In the genomic region with DNA sequence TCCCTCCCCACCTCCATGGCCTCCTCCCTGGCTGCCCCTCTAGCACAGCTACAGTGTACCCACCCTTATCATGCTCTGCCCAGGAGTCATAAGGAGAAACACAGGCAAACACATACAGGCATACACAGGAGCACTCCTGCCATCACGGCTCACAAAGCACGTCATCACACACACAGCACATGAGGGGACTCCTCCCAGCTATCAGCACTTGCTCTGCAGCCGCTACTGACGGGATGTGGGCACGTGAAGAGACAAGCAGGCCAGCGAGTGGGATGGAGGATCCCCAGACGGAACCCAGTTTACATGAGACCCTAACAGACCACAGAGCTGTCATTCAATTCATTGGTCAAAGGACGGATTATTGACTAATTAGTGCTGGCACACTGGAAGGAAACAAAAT, we compare ENCODE assay signal across 12 cellular contexts. TPM values are rescaled to one million over a fixed set of nuclear protein-coding genes. Genes with fewer than 3 reads are reported as not detected.
DNase-seq lines count a peak whose midpoint lies in the region; ATAC-seq and TF ChIP-seq lines count a peak whose summit lies in the region.
"Had no signal": no experiment of that assay in that cellular context is flagged by ENCODE, and none has a peak within 500 bp of the region (broad histone marks: within the 10 kb centered on the region; RNA-seq: fewer than 3 reads in every experiment).

No MANE protein-coding gene starts in this region.

- no peak overlapping the region for H3K4me2 ChIP-seq in neural progenitor cell

- no peak overlapping the region for H2AFZ ChIP-seq in neural progenitor cell (replicated peaks)

- peak overlapping the region; percentile 98 for H3K27ac Mint-ChIP-seq in T-helper 17 cell
- H3K27ac Mint-ChIP-seq in endodermal cell, result peak overlapping the region; percentile 6
- H3K27ac Mint-ChIP-seq in stimulated activated effector memory CD8-positive, alpha-beta T cell treated with anti-CD3 and anti-CD28 coated beads, Interleukin-12 subunit alpha, Interleukin-12 subunit beta, amount 100 ng/mL, for 72 hours, result peak overlapping the region; percentile 90
- H3K27ac Mint-ChIP-seq in neural progenitor cell, result no peak overlapping the region

- peaks cover 10% of the 10 kb centered on the region for H3K36me3 Mint-ChIP-seq in T-helper 17 cell (ENCODE audit: low read depth)
- peaks cover 32% of the 10 kb centered on the region for H3K36me3 Mint-ChIP-seq in activated T-cell treated with anti-CD3 and anti-CD28 coated beads, Interleukin-2, amount 50 U/mL, for 4 hours (ENCODE audit: insufficient read depth)
- H3K36me3 Mint-ChIP-seq in endodermal cell (ENCODE audit: low read depth), result peaks cover under 1% of the 10 kb centered on the region
- peaks cover 88% of the 10 kb centered on the region for H3K36me3 Mint-ChIP-seq in stimulated activated effector memory CD8-positive, alpha-beta T cell treated with anti-CD3 and anti-CD28 coated beads, Interleukin-12 subunit alpha, Interleukin-12 subunit beta, amount 100 ng/mL, for 72 hours
- peaks cover 2% of the 10 kb centered on the region for H3K36me3 Mint-ChIP-seq in neural progenitor cell

- no peak overlapping the region for H3K27ac ChIP-seq in endodermal cell (ENCODE audit: low read depth, low read length)
- no peak overlapping the region for H3K27ac ChIP-seq in neural progenitor cell
- H3K27ac ChIP-seq: ascending aorta had no signal

- peak; percentile 94 for ATAC-seq in T-helper 17 cell
- peak; percentile 60 to 64 for ATAC-seq in activated T-cell treated with anti-CD3 and anti-CD28 coated beads, Interleukin-2, amount 50 U/mL, for 4 hours
- ATAC-seq in stimulated activated effector memory CD8-positive, alpha-beta T cell treated with anti-CD3 and anti-CD28 coated beads, Interleukin-12 subunit alpha, Interleukin-12 subunit beta, amount 100 ng/mL, for 72 hours, result peak; percentile 70
- ATAC-seq in GM21619 (IDR thresholded peaks at IDR 0.05; ENCODE audit: unreplicated experiment), result no peak
- ATAC-seq in HG03432 (IDR thresholded peaks at IDR 0.05; ENCODE audit: unreplicated experiment), result no peak

- H3K27me3 Mint-ChIP-seq in T-helper 17 cell (no peaks in the 10 kb centered on the region), endodermal cell (ENCODE audit: insufficient read depth) (no peaks in the 10 kb centered on the region), neural progenitor cell (ENCODE audit: insufficient read depth, low read depth) (peaks cover 5% of the 10 kb centered on the region)
- no peaks in the 10 kb centered on the region for H3K27me3 Mint-ChIP-seq in activated T-cell treated with anti-CD3 and anti-CD28 coated beads, Interleukin-2, amount 50 U/mL, for 4 hours (ENCODE audit: low read depth)
- H3K27me3 Mint-ChIP-seq: progenitor cell of endocrine pancreas had no signal

- 88 to 90% methylated on average over 2 to 8 of the region's 8 CpGs for WGBS in endodermal cell (ENCODE audit: insufficient coverage in 1 of 2, insufficient read length in 1 of 2), 2 experiments

- H3K9me3 ChIP-seq in T-helper 17 cell (ENCODE audit: control insufficient read depth, low read length, poor library complexity, severe bottlenecking) (no peaks in the 10 kb centered on the region), endodermal cell (ENCODE audit: control insufficient read depth, low read length) (no peaks in the 10 kb centered on the region), neural progenitor cell (ENCODE audit: low read depth) (no peaks in the 10 kb centered on the region)
- H3K9me3 ChIP-seq: ascending aorta had no signal

- H3K4me3 Mint-ChIP-seq in T-helper 17 cell (peak overlapping the region; percentile 89), endodermal cell (no peak overlapping the region), neural progenitor cell (no peak overlapping the region)
- peak overlapping the region; percentile 44 for H3K4me3 Mint-ChIP-seq in activated T-cell treated with anti-CD3 and anti-CD28 coated beads, Interleukin-2, amount 50 U/mL, for 4 hours
- H3K4me3 Mint-ChIP-seq in stimulated activated effector memory CD8-positive, alpha-beta T cell treated with anti-CD3 and anti-CD28 coated beads, Interleukin-12 subunit alpha, Interleukin-12 subunit beta, amount 100 ng/mL, for 72 hours, result peak overlapping the region; percentile 32

- no peaks in the 10 kb centered on the region for H3K36me3 ChIP-seq in endodermal cell (ENCODE audit: control insufficient read depth, insufficient read depth, low read length)
- no peaks in the 10 kb centered on the region for H3K36me3 ChIP-seq in neural progenitor cell
- H3K36me3 ChIP-seq: ascending aorta had no signal

- H3K4me1 Mint-ChIP-seq in T-helper 17 cell (peaks cover 67% of the 10 kb centered on the region), endodermal cell (no peaks in the 10 kb centered on the region), neural progenitor cell (peaks cover 26% of the 10 kb centered on the region)
- H3K4me1 Mint-ChIP-seq in activated T-cell treated with anti-CD3 and anti-CD28 coated beads, Interleukin-2, amount 50 U/mL, for 4 hours (ENCODE audit: low read depth), result peaks cover 97% of the 10 kb centered on the region
- H3K4me1 Mint-ChIP-seq in stimulated activated effector memory CD8-positive, alpha-beta T cell treated with anti-CD3 and anti-CD28 coated beads, Interleukin-12 subunit alpha, Interleukin-12 subunit beta, amount 100 ng/mL, for 72 hours, result peaks cover 100% of the 10 kb centered on the region

- H3K4me1 ChIP-seq in endodermal cell (ENCODE audit: control insufficient read depth, insufficient read depth, low read length), result no peaks in the 10 kb centered on the region
- H3K4me1 ChIP-seq in neural progenitor cell, result peaks cover 4% of the 10 kb centered on the region
- H3K4me1 ChIP-seq: ascending aorta had no signal

- no peaks in the 10 kb centered on the region for H3K9me3 Mint-ChIP-seq in activated T-cell treated with anti-CD3 and anti-CD28 coated beads, Interleukin-2, amount 50 U/mL, for 4 hours
- H3K9me3 Mint-ChIP-seq in endodermal cell, result no peaks in the 10 kb centered on the region
- no peaks in the 10 kb centered on the region for H3K9me3 Mint-ChIP-seq in stimulated activated effector memory CD8-positive, alpha-beta T cell treated with anti-CD3 and anti-CD28 coated beads, Interleukin-12 subunit alpha, Interleukin-12 subunit beta, amount 100 ng/mL, for 72 hours
- no peaks in the 10 kb centered on the region for H3K9me3 Mint-ChIP-seq in neural progenitor cell

- H3F3A ChIP-seq in neural progenitor cell (ENCODE audit: low read depth), result no peaks in the 10 kb centered on the region

- H3K9ac ChIP-seq in endodermal cell (ENCODE audit: extremely low read depth, low read length, poor library complexity, severe bottlenecking) (no peak overlapping the region), neural progenitor cell (no peak overlapping the region)

- no peaks in the 10 kb centered on the region for H3K27me3 ChIP-seq in endodermal cell (ENCODE audit: control insufficient read depth, insufficient read depth, low read length, poor library complexity, severe bottlenecking)
- no peaks in the 10 kb centered on the region for H3K27me3 ChIP-seq in neural progenitor cell
- H3K27me3 ChIP-seq: ascending aorta had no signal

- H4K20me1 ChIP-seq in neural progenitor cell (ENCODE audit: low read depth), result peaks cover 21% of the 10 kb centered on the region

- peaks cover 17% of the 10 kb centered on the region for H3K79me2 ChIP-seq in neural progenitor cell (ENCODE audit: low read depth)

- TF ChIP-seq CTCF in endodermal cell (conservative IDR thresholded peaks at IDR 0.05), result no peak
- TF ChIP-seq CTCF in neural progenitor cell (IDR thresholded peaks at IDR 0.05), result no peak

- H3K4me3 ChIP-seq in endodermal cell (ENCODE audit: low read length) (no peak overlapping the region), neural progenitor cell (no peak overlapping the region)
- H3K4me3 ChIP-seq: ascending aorta had no signal

- DNase-seq in T-helper 17 cell (peak in 2 of 3 donors; percentile 37 to 47), endodermal cell (no peak), neural progenitor cell (ENCODE audit: low spot score) (no peak), cerebellum (ENCODE audit: low spot score) (no peak)
- no peak for DNase-seq in activated T-cell treated with anti-CD3 and anti-CD28 coated beads, Interleukin-2, amount 50 U/mL, for 4 hours
- DNase-seq in stimulated activated effector memory CD8-positive, alpha-beta T cell treated with anti-CD3 and anti-CD28 coated beads, Interleukin-12 subunit alpha, Interleukin-12 subunit beta, amount 100 ng/mL, for 72 hours (ENCODE audit: low spot score in 2 of 2), result no peak
- DNase-seq: DMS53, NCI-H1436 treated with DMSO at 0.1 percent for 48 hours had no signal

RNA-seq across cellular contexts. Expression of a gene that starts 53.7 kb away (rescaled TPM):
- total RNA-seq in T-helper 17 cell, result 100 to 1,000 TPM; 250 to 312 TPM
- 100 to 1,000 TPM; 248 to 348 (median 344) TPM for total RNA-seq in activated T-cell treated with anti-CD3 and anti-CD28 coated beads, Interleukin-2, amount 50 U/mL, for 4 hours
- total RNA-seq in endodermal cell, result 10 to 100 TPM; 42.8 to 51.0 TPM
- 19.7 TPM for polyA plus RNA-seq in endodermal cell (2013, experiment 1 of 2)
- polyA plus RNA-seq in endodermal cell (2013, experiment 2 of 2), result 18.5 TPM
- total RNA-seq in neural progenitor cell (ENCODE audit: low replicate concordance), result 19.1 and 24.9 TPM in 2 replicates
- total RNA-seq in cerebellum, result 18.4 TPM

Comparison
In these comparisons a context has a peak if more than half of its experiments do, and no peak if none do; other contexts are left out.
1. ATAC-seq: peak in T-helper 17 cell (single experiment), activated T-cell treated with anti-CD3 and anti-CD28 coated beads, Interleukin-2, amount 50 U/mL, for 4 hours (2 of 2) and stimulated activated effector memory CD8-positive, alpha-beta T cell treated with anti-CD3 and anti-CD28 coated beads, Interleukin-12 subunit alpha, Interleukin-12 subunit beta, amount 100 ng/mL, for 72 hours (single experiment); none in GM21619 (single experiment) and HG03432 (single experiment).
2. DNase-seq: peak in T-helper 17 cell (2 of 3); none in activated T-cell treated with anti-CD3 and anti-CD28 coated beads, Interleukin-2, amount 50 U/mL, for 4 hours (single experiment), endodermal cell (single experiment), stimulated activated effector memory CD8-positive, alpha-beta T cell treated with anti-CD3 and anti-CD28 coated beads, Interleukin-12 subunit alpha, Interleukin-12 subunit beta, amount 100 ng/mL, for 72 hours (0 of 2), neural progenitor cell (single experiment) and cerebellum (single experiment).
3. H3K4me3 Mint-ChIP-seq: peak in T-helper 17 cell (single experiment), activated T-cell treated with anti-CD3 and anti-CD28 coated beads, Interleukin-2, amount 50 U/mL, for 4 hours (single experiment) and stimulated activated effector memory CD8-positive, alpha-beta T cell treated with anti-CD3 and anti-CD28 coated beads, Interleukin-12 subunit alpha, Interleukin-12 subunit beta, amount 100 ng/mL, for 72 hours (single experiment); none in endodermal cell (single experiment) and neural progenitor cell (single experiment).